In genomic region chr3:124741027-124741426, GRCh38 we compare ENCODE assay signal across 29 cellular contexts. TPM values are rescaled to one million over a fixed set of nuclear protein-coding genes. Genes with fewer than 3 reads are reported as not detected.
DNase-seq lines count a peak whose midpoint lies in the region; ATAC-seq, FAIRE-seq and TF ChIP-seq lines count a peak whose summit lies in the region.
"Had no signal": no experiment of that assay in that cellular context is flagged by ENCODE, and none has a peak within 500 bp of the region (broad histone marks: within the 10 kb centered on the region; RNA-seq: fewer than 3 reads in every experiment).

No MANE protein-coding gene starts in this region.

- H3K4me1 ChIP-seq in pancreas (no peaks in the 10 kb centered on the region), left ventricle myocardium inferior (no peaks in the 10 kb centered on the region)
- H3K4me1 ChIP-seq: SJCRH30, upper lobe of left lung had no signal

- H3K27ac Mint-ChIP-seq in nephron progenitor cell, result peak overlapping the region; percentile 27
- H3K27ac Mint-ChIP-seq: activated T-cell treated with anti-CD3 and anti-CD28 coated beads, Interleukin-2, amount 50 U/mL, for 72 hours; HFFc6 had no signal

- H3K27me3 ChIP-seq in MG63 (no peaks in the 10 kb centered on the region), pancreas (no peaks in the 10 kb centered on the region), left ventricle myocardium inferior (ENCODE audit: low read depth) (no peaks in the 10 kb centered on the region)
- H3K27me3 ChIP-seq: SJCRH30, upper lobe of left lung had no signal

- no peaks in the 10 kb centered on the region for H3K9me3 Mint-ChIP-seq in nephron progenitor cell
- H3K9me3 Mint-ChIP-seq: activated T-cell treated with anti-CD3 and anti-CD28 coated beads, Interleukin-2, amount 50 U/mL, for 72 hours; CD14-positive monocyte; HFFc6; immature natural killer cell had no signal

- 91 to 97% methylated on average over 6 of the region's 6 CpGs for WGBS in pancreas, 2 donors

- H3K9me3 ChIP-seq in MG63 (no peaks in the 10 kb centered on the region), pancreas (no peaks in the 10 kb centered on the region), left ventricle myocardium inferior (replicated peaks) (no peaks in the 10 kb centered on the region)
- H3K9me3 ChIP-seq: SJCRH30, upper lobe of left lung had no signal

- H3K27ac ChIP-seq in epithelial cell of prostate, result peak overlapping the region; percentile 35
- H3K27ac ChIP-seq in pancreas, result no peak overlapping the region
- no peak overlapping the region for H3K27ac ChIP-seq in left ventricle myocardium inferior (replicated peaks)
- H3K27ac ChIP-seq: SJCRH30, upper lobe of left lung had no signal

- DNase-seq in AG20443 (ENCODE audit: low spot score) (peak; percentile 65), MG63 (peak; percentile 49), epithelial cell of prostate (ENCODE audit: low read depth, low spot score) (peak; percentile 61), nephron progenitor cell (no peak), epidermal melanocyte (ENCODE audit: insufficient read length, low spot score) (no peak), pancreas (no peak), left ventricle myocardium inferior (no peak)
- DNase-seq: ACHN; activated naive CD4-positive, alpha-beta T cell treated with anti-CD3 and anti-CD28 coated beads, Interleukin-2, amount 50 U/mL, for 16 hours; activated T-cell treated with anti-CD3 and anti-CD28 coated beads, Interleukin-2, amount 50 U/mL, for 72 hours; foreskin melanocyte; GDM1; HFFc6; immature natural killer cell; KBM-7; NCI-H146; NCI-H510A; NK-92 treated with Interleukin-12 subunit alpha and Interleukin-12 subunit beta, amount 100 ng/mL, for 24 hours; nucleus accumbens; SJCRH30; stimulated activated CD4-positive, alpha-beta T cell treated with anti-CD3 and anti-CD28 coated beads, Interleukin-12 subunit alpha, Interleukin-12 subunit beta, amount 100 ng/mL, for 4 hours; stimulated activated CD4-positive, alpha-beta T cell treated with anti-CD3 and anti-CD28 coated beads, Interleukin-4, amount 100 ng/mL, for 4 hours; T-helper 1 cell; upper lobe of left lung had no signal

- H3K36me3 ChIP-seq in MG63 (peaks cover 91% of the 10 kb centered on the region), pancreas (peaks cover 0 to 50% (median 15%) of the 10 kb centered on the region in 3 donors), left ventricle myocardium inferior (peaks cover 94% of the 10 kb centered on the region)

- H3K36me3 Mint-ChIP-seq in nephron progenitor cell (ENCODE audit: low read depth), result peaks cover 77% of the 10 kb centered on the region

- no peak for FAIRE-seq in pancreas (lab: Jason Lieb, UNC)
- FAIRE-seq: colon had no signal

- H3K4me3 ChIP-seq in MG63 (no peak overlapping the region), pancreas (no peak overlapping the region), left ventricle myocardium inferior (no peak overlapping the region)
- H3K4me3 ChIP-seq: lung, SJCRH30, upper lobe of left lung had no signal

- TF ChIP-seq CTCF in nephron progenitor cell (IDR thresholded peaks at IDR 0.05) (no peak), pancreas (IDR thresholded peaks at IDR 0.05) (no peak), left ventricle myocardium inferior (IDR thresholded peaks at IDR 0.05; ENCODE audit: borderline replicate concordance) (no peak)

- ATAC-seq in pancreas (no peak), GM19023 (IDR thresholded peaks at IDR 0.05; ENCODE audit: unreplicated experiment) (no peak)
- ATAC-seq: activated T-cell treated with anti-CD3 and anti-CD28 coated beads, Interleukin-2, amount 50 U/mL, for 72 hours; Panc1 had no signal

- intact Hi-C loops in pancreas (cut with DNase I), result no loop called here
- intact Hi-C loops in left ventricle myocardium inferior (cut with micrococcal nuclease), result no loop called here

- no peaks in the 10 kb centered on the region for H3K27me3 Mint-ChIP-seq in nephron progenitor cell (ENCODE audit: low read depth, poor library complexity)

- H3K4me1 Mint-ChIP-seq in nephron progenitor cell, result peaks cover 7% of the 10 kb centered on the region
- H3K4me1 Mint-ChIP-seq: CD14-positive monocyte had no signal

- no peak overlapping the region for H3K4me3 Mint-ChIP-seq in nephron progenitor cell
- H3K4me3 Mint-ChIP-seq: activated T-cell treated with anti-CD3 and anti-CD28 coated beads, Interleukin-2, amount 50 U/mL, for 72 hours; CD14-positive monocyte; HFFc6; immature natural killer cell had no signal

RNA-seq across cellular contexts. Expression of gene UMPS, which starts 10.8 kb away (rescaled TPM):
- total RNA-seq in MG63 (2014; rRNA removed; shearing (Covaris generic); ENCODE audit: low replicate concordance), result 50.0 and 56.7 TPM in 2 replicates
- total RNA-seq in pancreas (10 to 100 TPM; 10.6 to 20.1 (median 14.6) TPM), left ventricle myocardium inferior (9.0 TPM)
- polyA plus RNA-seq in pancreas, result 10 to 100 TPM in 1 of 2 donors, 1 to 10 TPM in 1; 6.6 to 10.3 TPM

Comparison
In these comparisons a context has a peak if more than half of its experiments do, and no peak if none do; other contexts are left out.
1. DNase-seq: peak in AG20443 (single experiment), MG63 (single experiment) and epithelial cell of prostate (single experiment); none in nephron progenitor cell (single experiment), epidermal melanocyte (single experiment), pancreas (0 of 6) and left ventricle myocardium inferior (single experiment).